9 cellular contexts compared by ENCODE assay signal in the genomic region with DNA sequence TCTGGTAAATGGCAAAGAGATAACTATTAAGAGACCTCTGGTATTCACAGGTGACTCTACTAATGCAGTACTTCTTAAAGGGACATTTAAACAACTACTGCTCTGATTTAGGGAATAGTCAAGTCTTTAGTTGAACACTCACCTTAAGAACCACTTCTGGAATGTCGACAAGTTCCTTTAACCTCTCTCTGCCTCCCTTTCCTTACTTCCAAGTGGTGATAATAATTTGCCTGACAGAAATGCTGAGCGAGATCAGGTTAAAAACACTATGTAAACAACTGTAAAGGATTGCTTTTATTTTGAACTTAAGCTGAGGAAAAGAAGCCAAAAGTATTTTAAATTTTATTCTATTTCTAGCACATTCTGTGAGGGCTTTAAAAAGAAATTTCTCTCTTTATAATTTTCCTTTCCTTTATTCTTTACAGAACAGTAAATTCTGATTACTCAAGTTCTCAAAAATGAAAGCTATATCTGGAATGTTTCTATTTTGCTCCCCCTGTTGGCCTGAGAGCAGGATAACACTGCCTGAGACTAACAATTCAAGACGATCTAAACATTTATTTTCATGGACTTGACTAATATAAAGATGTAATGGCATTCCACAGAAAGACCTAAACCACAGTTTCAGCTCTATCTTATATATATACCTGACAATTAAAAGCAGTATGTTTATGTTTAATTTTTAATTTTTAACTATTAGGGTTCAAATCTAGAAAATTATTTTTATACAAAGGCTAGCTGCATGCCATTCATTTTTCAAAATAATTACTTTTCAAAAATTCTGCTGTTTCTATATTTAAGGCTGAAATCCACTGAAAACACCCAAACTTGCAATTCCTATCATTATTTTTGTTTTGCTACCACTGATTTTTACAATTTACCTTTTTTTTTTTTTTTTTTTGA. TPM values are rescaled to one million over a fixed set of nuclear protein-coding genes. Genes with fewer than 3 reads are reported as not detected.
DNase-seq lines count a peak whose midpoint lies in the region; ATAC-seq, FAIRE-seq and TF ChIP-seq lines count a peak whose summit lies in the region.
"Had no signal": no experiment of that assay in that cellular context is flagged by ENCODE, and none has a peak within 500 bp of the region (broad histone marks: within the 10 kb centered on the region; RNA-seq: fewer than 3 reads in every experiment).

No MANE protein-coding gene starts in this region.

- no peak overlapping the region for H4K8ac ChIP-seq in H1 (ENCODE audit: extremely low read depth, insufficient read depth, low read length)

- no peak overlapping the region for H3K18ac ChIP-seq in H1 (ENCODE audit: extremely low read depth, low read length)

- no peak overlapping the region for H3K4ac ChIP-seq in H1 (replicated peaks; ENCODE audit: insufficient read length, low read depth, low read length)

- peak; percentile 59 to 62 for TF ChIP-seq RAD21 in H1 (IDR thresholded peaks at IDR 0.05 in 1 of 2, conservative IDR thresholded peaks at IDR 0.05 in 1 of 2; ENCODE audit: low read depth in 2 of 2, low read length in 2 of 2)

- FAIRE-seq in H1 (lab: Jason Lieb, UNC), result no peak

- ATAC-seq in mucosa of descending colon, result peak; percentile 78

- H2BK20ac ChIP-seq in H1 (ENCODE audit: low read length), result no peak overlapping the region

- no peak overlapping the region for H2BK5ac ChIP-seq in H1 (ENCODE audit: low read depth, low read length)

- no peaks in the 10 kb centered on the region for H3K23me2 ChIP-seq in H1 (ENCODE audit: low read depth, low read length)

- H3K27ac ChIP-seq in H1 (ENCODE audit: low read depth, low read length), result 0 out of 2 replicates have a peak overlapping the region, but pooled peaks have one; percentile 16
- H3K27ac ChIP-seq: BLaER1 treated with 17β-estradiol and CSF1 and Interleukin-3, amounts not matched to agents 10 nM and 100 nM had no signal

- no peak overlapping the region for H2BK15ac ChIP-seq in H1 (ENCODE audit: low read length)

- H3K4me1 ChIP-seq in H1 (replicated peaks in 1 of 4; ENCODE audit: control insufficient read depth in 3 of 4, insufficient read depth in 4 of 4, low read length in 3 of 4), result no peaks in the 10 kb centered on the region
- peaks cover 3% of the 10 kb centered on the region for H3K4me1 ChIP-seq in mucosa of descending colon (ENCODE audit: low read depth)

- H3K4me2 ChIP-seq in H1 (ENCODE audit: insufficient read depth in 1 of 2, low read depth in 2 of 2, low read length in 2 of 2), result no peak overlapping the region
- H3K4me2 ChIP-seq: BLaER1 treated with 17β-estradiol and CSF1 and Interleukin-3, amounts not matched to agents 10 nM and 100 nM had no signal

- intact Hi-C loops in mucosa of descending colon (cut with DNase I, micrococcal nuclease), result loop anchor here in 1 of 2 donors (5.0 kb wide), 1 partner anchor 74 kb away; no protein-coding TSS in a partner anchor

- no peak overlapping the region for H4K5ac ChIP-seq in H1 (ENCODE audit: insufficient read length, low read depth, low read length)

- no peaks in the 10 kb centered on the region; a peak in 1 of 4 replicates for H3K9me3 ChIP-seq in H1 (ENCODE audit: insufficient read depth in 2 of 2, low read depth in 1 of 2, low read length in 1 of 2)
- no peaks in the 10 kb centered on the region for H3K9me3 ChIP-seq in mucosa of descending colon
- H3K9me3 ChIP-seq: BLaER1 treated with 17β-estradiol and CSF1 and Interleukin-3, amounts not matched to agents 10 nM and 100 nM had no signal

- H2AFZ ChIP-seq in H1 (ENCODE audit: low read length), result no peak overlapping the region

- H3K23ac ChIP-seq in H1 (ENCODE audit: insufficient read length), result no peak overlapping the region

- POLR2A ChIA-PET in H1 (lab: Charles Lee; ENCODE audit: partially characterized antibody), result interaction anchor here (0.9 to 5.9 kb wide), 10 partner anchors 9 to 165 kb away, joined by 3 to 43 read pairs (median 3); a partner anchor contains a TSS

- no peak overlapping the region for H3K4me3 ChIP-seq in H1 (ENCODE audit: extremely low read depth in 1 of 4, insufficient read depth in 2 of 4, low read depth in 3 of 4, low read length in 4 of 4)
- H3K4me3 ChIP-seq in mucosa of descending colon, result no peak overlapping the region
- H3K4me3 ChIP-seq: BLaER1 treated with 17β-estradiol and CSF1 and Interleukin-3, amounts not matched to agents 10 nM and 100 nM had no signal

- H3K56ac ChIP-seq in H1 (replicated peaks; ENCODE audit: insufficient read length, low read depth, low read length), result no peak overlapping the region

- no peak overlapping the region for H2BK12ac ChIP-seq in H1 (ENCODE audit: low read depth, low read length)

- no peaks in the 10 kb centered on the region for H3K79me2 ChIP-seq in H1 (ENCODE audit: control insufficient read depth in 1 of 2, insufficient read depth in 2 of 2, low read length in 2 of 2)

- no peak overlapping the region for H3K14ac ChIP-seq in H1 (ENCODE audit: insufficient read length)

- no peak for TF ChIP-seq POLR2A in H1 (IDR thresholded peaks at IDR 0.05; ENCODE audit: control extremely low read depth in 1 of 2, low read depth in 2 of 2, low read length in 2 of 2)

- DNase-seq in NCI-H524 (lab: John Stamatoyannopoulos, UW) (peak; percentile 37 to 46), NCI-H524 treated with DMSO at 0.1 percent for 48 hours (lab: John Stamatoyannopoulos, UW) (no peak), LoVo (ENCODE audit: low spot score) (peak; percentile 72), RKO (ENCODE audit: low spot score) (peak; percentile 82), H1 (ENCODE audit: low read depth in 1 of 2, low spot score in 2 of 2) (no peak), mucosa of descending colon (no peak), mucosa of gallbladder (ENCODE audit: low spot score) (no peak), T1000 (lab: John Stamatoyannopoulos, UW) (no peak)

- H3K9ac ChIP-seq in H1 (replicated peaks in 1 of 4; ENCODE audit: extremely low read depth in 1 of 4, low read depth in 3 of 4, low read length in 3 of 4), result no peak overlapping the region
- H3K9ac ChIP-seq: BLaER1 treated with 17β-estradiol and CSF1 and Interleukin-3, amounts not matched to agents 10 nM and 100 nM had no signal

- H3K27me3 ChIP-seq in H1 (replicated peaks in 1 of 4; ENCODE audit: control insufficient read depth in 3 of 4, extremely low read depth in 1 of 4, insufficient read depth in 3 of 4, low read length in 3 of 4), result no peaks in the 10 kb centered on the region
- H3K27me3 ChIP-seq: BLaER1 treated with 17β-estradiol and CSF1 and Interleukin-3, amounts not matched to agents 10 nM and 100 nM had no signal

- H3K36me3 ChIP-seq in H1 (ENCODE audit: control insufficient read depth in 2 of 4, insufficient read depth in 4 of 4, low read length in 3 of 4) (peaks cover 18 to 38% (median 26%) of the 10 kb centered on the region in 4 experiments; a peak in 7 of 8 replicates), mucosa of descending colon (ENCODE audit: low read depth) (peaks cover 6% of the 10 kb centered on the region)

- no peak overlapping the region for H2BK120ac ChIP-seq in H1 (replicated peaks; ENCODE audit: low read depth, low read length)

- no peaks in the 10 kb centered on the region for H3K79me1 ChIP-seq in H1 (ENCODE audit: low read depth, low read length)

- peaks cover 0 to 2% of the 10 kb centered on the region in 2 experiments for H4K20me1 ChIP-seq in H1 (replicated peaks in 1 of 2; ENCODE audit: control insufficient read depth in 1 of 2, insufficient read depth in 2 of 2, low read length in 2 of 2)

- 83% methylated on average over 3 of the region's 3 CpGs; no CpG with 5 or more reads in 1 of the 2 experiments for WGBS in H1 (ENCODE audit: extremely low coverage in 1 of 2, insufficient coverage in 1 of 2, insufficient read length in 1 of 2, insufficient replicate concordance in 2 of 2, low coverage in 1 of 2, low lambda C conversion rate in 2 of 2, missing lambda C conversion rate in 1 of 2), 2 experiments

- H2AK5ac ChIP-seq in H1 (ENCODE audit: low read depth, low read length), result no peak overlapping the region

- no peak for TF ChIP-seq EP300 in H1 (IDR thresholded peaks at IDR 0.05; ENCODE audit: borderline replicate concordance in 1 of 2, low read depth in 2 of 2, low read length in 2 of 2)

- CTCF ChIA-PET in H1 (lab: Charles Lee; ENCODE audit: partially characterized antibody), result interaction anchor here (0.6 to 5.5 kb wide), 43 partner anchors 9 to 256 kb away, joined by 3 to 130 read pairs (median 5); a partner anchor contains a TSS

- peak in 2 of 3 experiments; percentile 45 to 56; a peak in 2 of 4 replicates for TF ChIP-seq CTCF in H1 (IDR thresholded peaks at IDR 0.05; ENCODE audit: control extremely low read depth in 1 of 3, insufficient read depth in 1 of 3, low read depth in 1 of 3, low read length in 3 of 3)
- peak; percentile 65 for TF ChIP-seq CTCF in mucosa of descending colon (IDR thresholded peaks at IDR 0.05)

- H4K91ac ChIP-seq in H1 (replicated peaks; ENCODE audit: insufficient read length, low read length), result no peak overlapping the region

RNA-seq across cellular contexts. Expression of a gene that starts 29.2 kb away (rescaled TPM):
- total RNA-seq in H1 (2021; fragmentation: NEBNext Ultra II Directional; extraction: Animal tissue kit (Norgen Biotek cat#: 25700)), result 27.4 and 28.9 TPM in 2 replicates
- 12.1 and 13.8 TPM in 2 replicates for polyA plus RNA-seq in H1 (2011; rRNA removed)
- polyA plus RNA-seq in H1 (2011; cell fraction: cytosol; rRNA removed), result 20.5 TPM
- polyA plus RNA-seq in H1 (2011; cell fraction: nucleus; rRNA removed), result 22.8 TPM
- 18.1 to 23.6 TPM (median 19.9 TPM) in 4 replicates for polyA plus RNA-seq in H1 (2012, experiment 1 of 2)
- polyA plus RNA-seq in H1 (2012, experiment 2 of 2), result 2.5 TPM
- polyA plus RNA-seq in H1 (2013, experiment 1 of 2), result 22.3 TPM
- 20.5 TPM for polyA plus RNA-seq in H1 (2013, experiment 2 of 2)
- 16.7 and 17.3 TPM in 2 replicates for polyA minus RNA-seq in H1 (2011; rRNA and poly(A)+ RNA removed)
- polyA minus RNA-seq in H1 (2011; cell fraction: cytosol; rRNA and poly(A)+ RNA removed), result 12.0 TPM
- polyA minus RNA-seq in H1 (2011; cell fraction: nucleus; rRNA and poly(A)+ RNA removed), result 12.4 TPM
- 10 to 100 TPM; 19.8 to 24.8 (median 23.1) TPM for total RNA-seq in mucosa of descending colon
- total RNA-seq in mucosa of gallbladder, result 19.0 TPM

RNA-seq across cellular contexts. Expression of a gene that starts 49.1 kb away (rescaled TPM):
- 26.6 and 27.6 TPM in 2 replicates for total RNA-seq in H1 (2021; fragmentation: NEBNext Ultra II Directional; extraction: Animal tissue kit (Norgen Biotek cat#: 25700))
- 13.5 and 19.0 TPM in 2 replicates for polyA plus RNA-seq in H1 (2011; rRNA removed)
- 15.2 TPM for polyA plus RNA-seq in H1 (2011; cell fraction: cytosol; rRNA removed)
- 46.3 TPM for polyA plus RNA-seq in H1 (2011; cell fraction: nucleus; rRNA removed)
- 14.4 to 23.7 TPM (median 15.8 TPM) in 4 replicates for polyA plus RNA-seq in H1 (2012, experiment 1 of 2)
- 0.68 TPM for polyA plus RNA-seq in H1 (2012, experiment 2 of 2)
- 20.9 TPM for polyA plus RNA-seq in H1 (2013, experiment 1 of 2)
- 21.3 TPM for polyA plus RNA-seq in H1 (2013, experiment 2 of 2)
- 37.4 and 51.1 TPM in 2 replicates for polyA minus RNA-seq in H1 (2011; rRNA and poly(A)+ RNA removed)
- 18.9 TPM for polyA minus RNA-seq in H1 (2011; cell fraction: cytosol; rRNA and poly(A)+ RNA removed)
- 39.8 TPM for polyA minus RNA-seq in H1 (2011; cell fraction: nucleus; rRNA and poly(A)+ RNA removed)
- total RNA-seq in mucosa of descending colon, result 100 to 1,000 TPM in 1 of 3 donors, 10 to 100 TPM in 2; 43.5 to 170 (median 45.0) TPM
- total RNA-seq in mucosa of gallbladder, result 71.6 TPM

RNA-seq across cellular contexts. Expression of a gene that starts 55.2 kb away (rescaled TPM):
- total RNA-seq in H1 (2021; fragmentation: NEBNext Ultra II Directional; extraction: Animal tissue kit (Norgen Biotek cat#: 25700)), result 71.4 and 72.8 TPM in 2 replicates
- 8.6 and 15.9 TPM in 2 replicates for polyA plus RNA-seq in H1 (2011; rRNA removed)
- polyA plus RNA-seq in H1 (2011; cell fraction: cytosol; rRNA removed), result 42.3 TPM
- 20.4 TPM for polyA plus RNA-seq in H1 (2011; cell fraction: nucleus; rRNA removed)
- polyA plus RNA-seq in H1 (2012, experiment 1 of 2), result 68.4 to 128 TPM (median 81.6 TPM) in 4 replicates
- polyA plus RNA-seq in H1 (2012, experiment 2 of 2), result 7.6 TPM
- 68.8 TPM for polyA plus RNA-seq in H1 (2013, experiment 1 of 2)
- polyA plus RNA-seq in H1 (2013, experiment 2 of 2), result 66.4 TPM
- 14.6 and 17.1 TPM in 2 replicates for polyA minus RNA-seq in H1 (2011; rRNA and poly(A)+ RNA removed)
- 18.6 TPM for polyA minus RNA-seq in H1 (2011; cell fraction: cytosol; rRNA and poly(A)+ RNA removed)
- 56.0 TPM for polyA minus RNA-seq in H1 (2011; cell fraction: nucleus; rRNA and poly(A)+ RNA removed)
- 10 to 100 TPM; 57.3 to 72.5 (median 60.4) TPM for total RNA-seq in mucosa of descending colon
- 53.1 TPM for total RNA-seq in mucosa of gallbladder

RNA-seq across cellular contexts. Expression of a gene that starts 55.5 kb away (rescaled TPM):
- 66.6 and 80.2 TPM in 2 replicates for total RNA-seq in H1 (2021; fragmentation: NEBNext Ultra II Directional; extraction: Animal tissue kit (Norgen Biotek cat#: 25700))
- polyA plus RNA-seq in H1 (2011; rRNA removed), result 36.3 and 52.7 TPM in 2 replicates
- polyA plus RNA-seq in H1 (2011; cell fraction: cytosol; rRNA removed), result 50.3 TPM
- 134 TPM for polyA plus RNA-seq in H1 (2011; cell fraction: nucleus; rRNA removed)
- 46.9 to 62.1 TPM (median 56.5 TPM) in 4 replicates for polyA plus RNA-seq in H1 (2012, experiment 1 of 2)
- 2.7 TPM for polyA plus RNA-seq in H1 (2012, experiment 2 of 2)
- polyA plus RNA-seq in H1 (2013, experiment 1 of 2), result 100 TPM
- polyA plus RNA-seq in H1 (2013, experiment 2 of 2), result 90.1 TPM
- polyA minus RNA-seq in H1 (2011; rRNA and poly(A)+ RNA removed), result 106 and 133 TPM in 2 replicates
- polyA minus RNA-seq in H1 (2011; cell fraction: cytosol; rRNA and poly(A)+ RNA removed), result 45.5 TPM
- polyA minus RNA-seq in H1 (2011; cell fraction: nucleus; rRNA and poly(A)+ RNA removed), result 152 TPM
- 10 to 100 TPM; 11.4 to 28.3 (median 16.2) TPM for total RNA-seq in mucosa of descending colon
- 7.2 TPM for total RNA-seq in mucosa of gallbladder

Comparison
In these comparisons a context has a peak if more than half of its experiments do, and no peak if none do; other contexts are left out.
1. DNase-seq: peak in NCI-H524 (2 of 2), LoVo (single experiment) and RKO (single experiment); none in NCI-H524 treated with DMSO at 0.1 percent for 48 hours (single experiment), H1 (0 of 2), mucosa of descending colon (0 of 3), mucosa of gallbladder (single experiment) and T1000 (single experiment).